Comparison of ENCODE assay signal across 1 cellular context in the genomic region with DNA sequence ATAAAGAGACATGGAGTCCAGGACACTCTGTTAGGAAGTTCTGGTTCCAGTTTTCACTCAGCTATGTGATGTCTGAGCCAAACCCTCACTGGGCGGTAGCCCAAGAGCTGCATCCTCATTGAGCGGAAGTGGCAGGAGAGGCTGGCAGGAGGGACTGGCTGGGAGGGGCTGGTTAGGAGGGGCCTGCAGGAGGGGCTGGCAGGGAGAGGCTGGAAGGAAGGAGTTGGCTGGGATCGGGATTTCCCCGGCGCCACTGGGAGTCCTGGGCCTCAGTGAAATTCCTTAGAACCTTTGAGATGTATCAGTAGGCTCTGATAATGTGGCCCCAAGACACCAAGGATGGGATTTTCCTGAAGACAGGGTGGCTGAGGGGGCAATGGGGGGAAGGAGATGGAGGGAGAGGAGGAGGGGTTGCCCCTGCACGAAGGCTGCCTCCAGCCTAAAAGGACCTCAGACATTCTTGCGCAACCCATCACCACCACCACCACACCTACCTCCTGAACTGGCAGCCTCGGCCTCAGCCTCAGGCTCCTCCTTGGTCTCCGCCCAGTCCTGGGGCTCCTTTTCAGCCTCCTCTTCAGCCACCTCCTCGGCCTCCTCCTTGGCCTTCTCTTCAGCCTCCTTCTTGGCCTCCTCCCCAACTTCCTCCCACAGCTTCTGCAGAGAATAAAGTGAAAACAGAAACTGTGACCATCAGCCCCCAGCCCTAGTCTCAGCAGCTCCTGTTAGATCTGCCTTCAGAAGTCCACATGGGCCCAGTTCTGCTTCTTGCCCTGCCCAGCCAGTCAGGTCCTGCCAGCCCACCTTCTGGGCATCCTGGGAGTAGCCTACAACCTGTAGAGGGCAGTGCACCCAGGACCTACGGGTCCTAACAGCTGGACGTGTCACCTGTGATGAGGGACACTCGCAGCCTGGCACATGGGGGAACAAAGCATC.
A peak's percentile ranks its signal among the peaks of the same experiment; 100 is the strongest.
TF ChIP-seq lines count a peak whose summit lies in the region.

No MANE protein-coding gene starts in this region.

TF ChIP-seq in HepG2, 621 proteins besides CTCF, POLR2A, EP300 and RAD21 (continued from another document):
- TF ChIP-seq, protein P1, sequence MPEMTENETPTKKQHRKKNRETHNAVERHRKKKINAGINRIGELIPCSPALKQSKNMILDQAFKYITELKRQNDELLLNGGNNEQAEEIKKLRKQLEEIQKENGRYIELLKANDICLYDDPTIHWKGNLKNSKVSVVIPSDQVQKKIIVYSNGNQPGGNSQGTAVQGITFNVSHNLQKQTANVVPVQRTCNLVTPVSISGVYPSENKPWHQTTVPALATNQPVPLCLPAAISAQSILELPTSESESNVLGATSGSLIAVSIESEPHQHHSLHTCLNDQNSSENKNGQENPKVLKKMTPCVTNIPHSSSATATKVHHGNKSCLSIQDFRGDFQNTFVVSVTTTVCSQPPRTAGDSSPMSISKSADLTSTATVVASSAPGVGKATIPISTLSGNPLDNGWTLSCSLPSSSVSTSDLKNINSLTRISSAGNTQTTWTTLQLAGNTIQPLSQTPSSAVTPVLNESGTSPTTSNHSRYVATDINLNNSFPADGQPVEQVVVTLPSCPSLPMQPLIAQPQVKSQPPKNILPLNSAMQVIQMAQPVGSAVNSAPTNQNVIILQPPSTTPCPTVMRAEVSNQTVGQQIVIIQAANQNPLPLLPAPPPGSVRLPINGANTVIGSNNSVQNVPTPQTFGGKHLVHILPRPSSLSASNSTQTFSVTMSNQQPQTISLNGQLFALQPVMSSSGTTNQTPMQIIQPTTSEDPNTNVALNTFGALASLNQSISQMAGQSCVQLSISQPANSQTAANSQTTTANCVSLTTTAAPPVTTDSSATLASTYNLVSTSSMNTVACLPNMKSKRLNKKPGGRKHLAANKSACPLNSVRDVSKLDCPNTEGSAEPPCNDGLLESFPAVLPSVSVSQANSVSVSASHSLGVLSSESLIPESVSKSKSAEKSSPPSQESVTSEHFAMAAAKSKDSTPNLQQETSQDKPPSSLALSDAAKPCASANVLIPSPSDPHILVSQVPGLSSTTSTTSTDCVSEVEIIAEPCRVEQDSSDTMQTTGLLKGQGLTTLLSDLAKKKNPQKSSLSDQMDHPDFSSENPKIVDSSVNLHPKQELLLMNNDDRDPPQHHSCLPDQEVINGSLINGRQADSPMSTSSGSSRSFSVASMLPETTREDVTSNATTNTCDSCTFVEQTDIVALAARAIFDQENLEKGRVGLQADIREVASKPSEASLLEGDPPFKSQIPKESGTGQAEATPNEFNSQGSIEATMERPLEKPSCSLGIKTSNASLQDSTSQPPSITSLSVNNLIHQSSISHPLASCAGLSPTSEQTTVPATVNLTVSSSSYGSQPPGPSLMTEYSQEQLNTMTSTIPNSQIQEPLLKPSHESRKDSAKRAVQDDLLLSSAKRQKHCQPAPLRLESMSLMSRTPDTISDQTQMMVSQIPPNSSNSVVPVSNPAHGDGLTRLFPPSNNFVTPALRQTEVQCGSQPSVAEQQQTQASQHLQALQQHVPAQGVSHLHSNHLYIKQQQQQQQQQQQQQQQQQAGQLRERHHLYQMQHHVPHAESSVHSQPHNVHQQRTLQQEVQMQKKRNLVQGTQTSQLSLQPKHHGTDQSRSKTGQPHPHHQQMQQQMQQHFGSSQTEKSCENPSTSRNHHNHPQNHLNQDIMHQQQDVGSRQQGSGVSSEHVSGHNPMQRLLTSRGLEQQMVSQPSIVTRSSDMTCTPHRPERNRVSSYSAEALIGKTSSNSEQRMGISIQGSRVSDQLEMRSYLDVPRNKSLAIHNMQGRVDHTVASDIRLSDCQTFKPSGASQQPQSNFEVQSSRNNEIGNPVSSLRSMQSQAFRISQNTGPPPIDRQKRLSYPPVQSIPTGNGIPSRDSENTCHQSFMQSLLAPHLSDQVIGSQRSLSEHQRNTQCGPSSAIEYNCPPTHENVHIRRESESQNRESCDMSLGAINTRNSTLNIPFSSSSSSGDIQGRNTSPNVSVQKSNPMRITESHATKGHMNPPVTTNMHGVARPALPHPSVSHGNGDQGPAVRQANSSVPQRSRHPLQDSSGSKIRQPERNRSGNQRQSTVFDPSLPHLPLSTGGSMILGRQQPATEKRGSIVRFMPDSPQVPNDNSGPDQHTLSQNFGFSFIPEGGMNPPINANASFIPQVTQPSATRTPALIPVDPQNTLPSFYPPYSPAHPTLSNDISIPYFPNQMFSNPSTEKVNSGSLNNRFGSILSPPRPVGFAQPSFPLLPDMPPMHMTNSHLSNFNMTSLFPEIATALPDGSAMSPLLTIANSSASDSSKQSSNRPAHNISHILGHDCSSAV (CRISPR knock-in tag; IDR thresholded peaks at IDR 0.05; ENCODE audit: borderline replicate concordance), result no peak
- TF ChIP-seq ZNF674 (CRISPR knock-in tag; IDR thresholded peaks at IDR 0.05; ENCODE audit: low read depth) (no peak), MAFK (conservative IDR thresholded peaks at IDR 0.05 in 1 of 2, IDR thresholded peaks at IDR 0.05 in 1 of 2; ENCODE audit: low read length in 2 of 2) (no peak), ZBTB21 (CRISPR knock-in tag; IDR thresholded peaks at IDR 0.05) (no peak), EEA1 (CRISPR knock-in tag; IDR thresholded peaks at IDR 0.05; ENCODE audit: borderline replicate concordance) (no peak), CEBPG (CRISPR knock-in tag; IDR thresholded peaks at IDR 0.05) (peak; percentile 79), SIN3B (IDR thresholded peaks at IDR 0.05; ENCODE audit: low read length) (no peak), PHF21A (CRISPR knock-in tag; IDR thresholded peaks at IDR 0.05) (no peak), ZNF598 (CRISPR knock-in tag; IDR thresholded peaks at IDR 0.05; ENCODE audit: borderline replicate concordance) (no peak), ZNF556 (CRISPR knock-in tag; IDR thresholded peaks at IDR 0.05; ENCODE audit: borderline replicate concordance) (no peak), ZNF766 (CRISPR knock-in tag; IDR thresholded peaks at IDR 0.05; ENCODE audit: borderline replicate concordance) (no peak), ZNF263 (CRISPR knock-in tag; IDR thresholded peaks at IDR 0.05) (peak; percentile 12; the same call in 1 of the 2 replicates), RARG (CRISPR knock-in tag; IDR thresholded peaks at IDR 0.05; ENCODE audit: low read depth) (no peak)
- TF ChIP-seq, protein P2, sequence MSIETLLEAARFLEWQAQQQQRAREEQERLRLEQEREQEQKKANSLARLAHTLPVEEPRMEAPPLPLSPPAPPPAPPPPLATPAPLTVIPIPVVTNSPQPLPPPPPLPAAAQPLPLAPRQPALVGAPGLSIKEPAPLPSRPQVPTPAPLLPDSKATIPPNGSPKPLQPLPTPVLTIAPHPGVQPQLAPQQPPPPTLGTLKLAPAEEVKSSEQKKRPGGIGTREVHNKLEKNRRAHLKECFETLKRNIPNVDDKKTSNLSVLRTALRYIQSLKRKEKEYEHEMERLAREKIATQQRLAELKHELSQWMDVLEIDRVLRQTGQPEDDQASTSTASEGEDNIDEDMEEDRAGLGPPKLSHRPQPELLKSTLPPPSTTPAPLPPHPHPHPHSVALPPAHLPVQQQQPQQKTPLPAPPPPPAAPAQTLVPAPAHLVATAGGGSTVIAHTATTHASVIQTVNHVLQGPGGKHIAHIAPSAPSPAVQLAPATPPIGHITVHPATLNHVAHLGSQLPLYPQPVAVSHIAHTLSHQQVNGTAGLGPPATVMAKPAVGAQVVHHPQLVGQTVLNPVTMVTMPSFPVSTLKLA (IDR thresholded peaks at IDR 0.05), result no peak
- TF ChIP-seq, protein P3, sequence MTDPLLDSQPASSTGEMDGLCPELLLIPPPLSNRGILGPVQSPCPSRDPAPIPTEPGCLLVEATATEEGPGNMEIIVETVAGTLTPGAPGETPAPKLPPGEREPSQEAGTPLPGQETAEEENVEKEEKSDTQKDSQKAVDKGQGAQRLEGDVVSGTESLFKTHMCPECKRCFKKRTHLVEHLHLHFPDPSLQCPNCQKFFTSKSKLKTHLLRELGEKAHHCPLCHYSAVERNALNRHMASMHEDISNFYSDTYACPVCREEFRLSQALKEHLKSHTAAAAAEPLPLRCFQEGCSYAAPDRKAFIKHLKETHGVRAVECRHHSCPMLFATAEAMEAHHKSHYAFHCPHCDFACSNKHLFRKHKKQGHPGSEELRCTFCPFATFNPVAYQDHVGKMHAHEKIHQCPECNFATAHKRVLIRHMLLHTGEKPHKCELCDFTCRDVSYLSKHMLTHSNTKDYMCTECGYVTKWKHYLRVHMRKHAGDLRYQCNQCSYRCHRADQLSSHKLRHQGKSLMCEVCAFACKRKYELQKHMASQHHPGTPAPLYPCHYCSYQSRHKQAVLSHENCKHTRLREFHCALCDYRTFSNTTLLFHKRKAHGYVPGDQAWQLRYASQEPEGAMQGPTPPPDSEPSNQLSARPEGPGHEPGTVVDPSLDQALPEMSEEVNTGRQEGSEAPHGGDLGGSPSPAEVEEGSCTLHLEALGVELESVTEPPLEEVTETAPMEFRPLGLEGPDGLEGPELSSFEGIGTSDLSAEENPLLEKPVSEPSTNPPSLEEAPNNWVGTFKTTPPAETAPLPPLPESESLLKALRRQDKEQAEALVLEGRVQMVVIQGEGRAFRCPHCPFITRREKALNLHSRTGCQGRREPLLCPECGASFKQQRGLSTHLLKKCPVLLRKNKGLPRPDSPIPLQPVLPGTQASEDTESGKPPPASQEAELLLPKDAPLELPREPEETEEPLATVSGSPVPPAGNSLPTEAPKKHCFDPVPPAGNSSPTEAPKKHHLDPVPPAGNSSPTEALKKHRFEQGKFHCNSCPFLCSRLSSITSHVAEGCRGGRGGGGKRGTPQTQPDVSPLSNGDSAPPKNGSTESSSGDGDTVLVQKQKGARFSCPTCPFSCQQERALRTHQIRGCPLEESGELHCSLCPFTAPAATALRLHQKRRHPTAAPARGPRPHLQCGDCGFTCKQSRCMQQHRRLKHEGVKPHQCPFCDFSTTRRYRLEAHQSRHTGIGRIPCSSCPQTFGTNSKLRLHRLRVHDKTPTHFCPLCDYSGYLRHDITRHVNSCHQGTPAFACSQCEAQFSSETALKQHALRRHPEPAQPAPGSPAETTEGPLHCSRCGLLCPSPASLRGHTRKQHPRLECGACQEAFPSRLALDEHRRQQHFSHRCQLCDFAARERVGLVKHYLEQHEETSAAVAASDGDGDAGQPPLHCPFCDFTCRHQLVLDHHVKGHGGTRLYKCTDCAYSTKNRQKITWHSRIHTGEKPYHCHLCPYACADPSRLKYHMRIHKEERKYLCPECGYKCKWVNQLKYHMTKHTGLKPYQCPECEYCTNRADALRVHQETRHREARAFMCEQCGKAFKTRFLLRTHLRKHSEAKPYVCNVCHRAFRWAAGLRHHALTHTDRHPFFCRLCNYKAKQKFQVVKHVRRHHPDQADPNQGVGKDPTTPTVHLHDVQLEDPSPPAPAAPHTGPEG (CRISPR knock-in tag; IDR thresholded peaks at IDR 0.05), result no peak
